ENCODE assay signal across 22 cellular contexts in the genomic region with DNA sequence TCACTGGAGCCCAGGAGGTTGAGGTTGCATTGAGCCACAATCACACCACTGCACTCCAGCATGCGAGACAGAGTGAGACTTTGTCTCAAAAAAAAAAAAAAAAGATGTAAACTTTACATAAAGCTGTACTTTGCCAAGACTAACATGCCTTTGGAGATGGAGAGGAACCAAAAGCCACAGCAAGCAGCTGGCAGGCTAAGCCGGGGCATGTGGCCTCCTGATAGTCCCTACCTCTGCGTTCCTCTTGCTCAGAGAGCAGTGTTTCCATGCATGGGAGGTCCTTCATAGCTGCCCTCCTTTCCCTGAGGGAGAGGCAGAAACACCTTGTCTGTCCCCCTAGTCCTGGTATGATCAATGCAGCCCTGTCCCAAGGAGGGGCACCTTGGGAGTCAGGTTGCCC. TPM values are rescaled to one million over a fixed set of nuclear protein-coding genes. Genes with fewer than 3 reads are reported as not detected.
DNase-seq lines count a peak whose midpoint lies in the region; ATAC-seq and TF ChIP-seq lines count a peak whose summit lies in the region.
"Had no signal": no experiment of that assay in that cellular context is flagged by ENCODE, and none has a peak within 500 bp of the region (broad histone marks: within the 10 kb centered on the region; RNA-seq: fewer than 3 reads in every experiment).

No MANE protein-coding gene starts in this region.

- ATAC-seq in heart left ventricle, result peak in 3 of 4 donors; percentile 28 to 69 (median 29)
- ATAC-seq in right cardiac atrium, result no peak
- ATAC-seq in GM21367 (IDR thresholded peaks at IDR 0.05; ENCODE audit: unreplicated experiment), result no peak
- no peak for ATAC-seq in HG03439 (IDR thresholded peaks at IDR 0.05; ENCODE audit: unreplicated experiment)
- no peak for ATAC-seq in GM19023 (IDR thresholded peaks at IDR 0.05; ENCODE audit: unreplicated experiment)
- ATAC-seq: A549, gastroesophageal sphincter, T-cell had no signal

- no peak for TF ChIP-seq EP300 in stomach (IDR thresholded peaks at IDR 0.05)

- TF ChIP-seq CTCF in heart left ventricle (IDR thresholded peaks at IDR 0.05), result no peak
- no peak for TF ChIP-seq CTCF in ascending aorta (IDR thresholded peaks at IDR 0.05)
- TF ChIP-seq CTCF in fibroblast of pulmonary artery (IDR thresholded peaks at IDR 0.05; ENCODE audit: low read length, missing control alignments), result no peak
- TF ChIP-seq CTCF in stomach (IDR thresholded peaks at IDR 0.05), result no peak

- H3K27me3 ChIP-seq in heart left ventricle (no peaks in the 10 kb centered on the region), right cardiac atrium (ENCODE audit: control insufficient read depth, insufficient read depth) (no peaks in the 10 kb centered on the region), ascending aorta (no peaks in the 10 kb centered on the region), stomach (no peaks in the 10 kb centered on the region)
- H3K27me3 ChIP-seq: BLaER1, cardiac muscle cell, gastroesophageal sphincter had no signal

- H3K9me3 ChIP-seq in heart left ventricle (no peaks in the 10 kb centered on the region), right cardiac atrium (ENCODE audit: control insufficient read depth, low read length) (no peaks in the 10 kb centered on the region), ascending aorta (no peaks in the 10 kb centered on the region), stomach (no peaks in the 10 kb centered on the region)
- H3K9me3 ChIP-seq: A549, BLaER1, gastroesophageal sphincter had no signal

- DNase-seq in heart left ventricle (no peak), right cardiac atrium (no peak), ascending aorta (ENCODE audit: low spot score in 2 of 2) (no peak), fibroblast of pulmonary artery (ENCODE audit: low read depth) (peak; percentile 24), stomach (peak; percentile 84)
- DNase-seq: activated CD4-positive, alpha-beta T cell treated with anti-CD3 and anti-CD28 coated beads for 4 hours; activated naive CD8-positive, alpha-beta T cell treated with anti-CD3 and anti-CD28 coated beads for 36 hours; GM23248; Kasumi-1; kidney; NCI-H1092 treated with DMSO at 0.1 percent for 48 hours; NCI-H2029; NCI-H226; SIG-M5; T-cell had no signal

- H3K4me3 ChIP-seq in heart left ventricle (no peak overlapping the region), right cardiac atrium (ENCODE audit: low read length) (no peak overlapping the region), ascending aorta (peak overlapping the region in 1 of 2 donors; percentile 11), fibroblast of pulmonary artery (replicated peaks; ENCODE audit: low read depth, low read length) (no peak overlapping the region), stomach (no peak overlapping the region)
- H3K4me3 ChIP-seq: A549, BLaER1, cardiac muscle cell, gastroesophageal sphincter, GM23248 had no signal

- 67 to 77% (median 73%) methylated on average over 3 of the region's 3 CpGs for WGBS in heart left ventricle, 4 donors
- 84% methylated on average over 3 of the region's 3 CpGs for WGBS in right cardiac atrium
- 14 to 47% (median 34%) methylated on average over 3 of the region's 3 CpGs for WGBS in stomach, 5 donors

- intact Hi-C loops in heart left ventricle (cut with DNase I) (no loop called here), right cardiac atrium (cut with DNase I) (no loop called here), ascending aorta (cut with DNase I) (no loop called here), stomach (cut with DNase I; ENCODE audit: low total_unique reads) (no loop called here)

- H3K4me1 ChIP-seq in heart left ventricle (peaks cover 0 to 7% (median 0%) of the 10 kb centered on the region in 12 donors), right cardiac atrium (ENCODE audit: control insufficient read depth, insufficient read depth, low read length) (no peaks in the 10 kb centered on the region), ascending aorta (peaks cover 14 to 38% of the 10 kb centered on the region in 2 donors), stomach (peaks cover 2 to 49% (median 35%) of the 10 kb centered on the region in 4 donors)

- TF ChIP-seq POLR2A in heart left ventricle (IDR thresholded peaks at IDR 0.05) (no peak), stomach (IDR thresholded peaks at IDR 0.05) (no peak)

- H3K27ac ChIP-seq in heart left ventricle (no peak overlapping the region), right cardiac atrium (ENCODE audit: low read length) (no peak overlapping the region), ascending aorta (peak overlapping the region; percentile 62 to 70), stomach (peak overlapping the region in 2 of 5 donors; percentile 5 to 14)
- H3K27ac ChIP-seq: A549, BLaER1, cardiac muscle cell, gastroesophageal sphincter, GM23248 had no signal

- H3K36me3 ChIP-seq in heart left ventricle (peaks cover 0 to 84% (median 76%) of the 10 kb centered on the region in 9 donors), ascending aorta (peaks cover 5 to 20% of the 10 kb centered on the region in 2 donors), stomach (peaks cover 18 to 85% (median 71%) of the 10 kb centered on the region in 4 donors)

RNA-seq across cellular contexts. Expression of a gene that starts 35.2 kb away (rescaled TPM):
- total RNA-seq in heart left ventricle, result 1 to 10 TPM; 5.9 to 9.3 (median 7.8) TPM
- polyA plus RNA-seq in heart left ventricle, result 1 to 10 TPM; 4.3 to 8.0 TPM
- 1 to 10 TPM; 6.4 to 8.2 (median 7.1) TPM for total RNA-seq in right cardiac atrium
- 5.5 TPM for polyA plus RNA-seq in right cardiac atrium
- 7.6 TPM for total RNA-seq in ascending aorta
- 10 to 100 TPM in 1 of 5 donors, 1 to 10 TPM in 4; 3.1 to 14.3 (median 7.6) TPM for total RNA-seq in stomach
- polyA plus RNA-seq in stomach, result 1 to 10 TPM; 2.6 to 5.8 (median 3.9) TPM

RNA-seq across cellular contexts. Expression of a gene that starts 56.0 kb away (rescaled TPM):
- total RNA-seq in heart left ventricle (100 to 1,000 TPM in 2 of 9 donors, 10 to 100 TPM in 7; 42.1 to 128 (median 52.4) TPM), right cardiac atrium (10 to 100 TPM; 44.0 to 50.0 (median 47.1) TPM), ascending aorta (77.0 TPM), stomach (100 to 1,000 TPM in 3 of 5 donors, 10 to 100 TPM in 2; 29.5 to 317 (median 138) TPM)
- polyA plus RNA-seq in heart left ventricle (10 to 100 TPM; 36.5 to 48.5 TPM), right cardiac atrium (42.8 TPM), stomach (10 to 100 TPM; 32.8 to 57.0 (median 41.7) TPM)

Comparison
In these comparisons a context has a peak if more than half of its experiments do, and no peak if none do; other contexts are left out.
1. ATAC-seq: peak in heart left ventricle (3 of 4); none in right cardiac atrium (0 of 2), GM21367 (single experiment), HG03439 (single experiment) and GM19023 (single experiment).
2. DNase-seq: peak in fibroblast of pulmonary artery (single experiment) and stomach (single experiment); none in heart left ventricle (0 of 5), right cardiac atrium (0 of 3) and ascending aorta (0 of 2).
3. H3K27ac ChIP-seq: peak in ascending aorta (2 of 2); none in heart left ventricle (0 of 12) and right cardiac atrium (single experiment).